8 cellular contexts compared by ENCODE assay signal in genomic region chr17:79840204-79840988, GRCh38. TPM values are rescaled to one million over a fixed set of nuclear protein-coding genes. Genes with fewer than 3 reads are reported as not detected.
DNase-seq lines count a peak whose midpoint lies in the region; ATAC-seq and TF ChIP-seq lines count a peak whose summit lies in the region.

No MANE protein-coding gene starts in this region.

- no peak overlapping the region for H3K27ac ChIP-seq in SK-N-SH (ENCODE audit: low read depth in 2 of 2, low read length in 1 of 2)
- H3K27ac ChIP-seq in effector memory CD4-positive, alpha-beta T cell (ENCODE audit: insufficient read depth, low read length, poor library complexity, severe bottlenecking), result no peak overlapping the region

- H3K9me2 ChIP-seq in SK-N-SH, result no peaks in the 10 kb centered on the region

- peak; percentile 44 for TF ChIP-seq RAD21 in SK-N-SH (IDR thresholded peaks at IDR 0.05; ENCODE audit: low read length)

- TF ChIP-seq CTCF in SK-N-SH (IDR thresholded peaks at IDR 0.05), result peak; percentile 59

- TF ChIP-seq EP300 in SK-N-SH (IDR thresholded peaks at IDR 0.05; ENCODE audit: borderline replicate concordance in 1 of 2, low read depth in 1 of 2, low read length in 1 of 2), result no peak

- H4K20me1 ChIP-seq in SK-N-SH (ENCODE audit: insufficient read depth), result peaks cover 30% of the 10 kb centered on the region

- peaks cover 27% of the 10 kb centered on the region for H3K79me2 ChIP-seq in SK-N-SH (ENCODE audit: insufficient read depth)

- H3K9me3 ChIP-seq in SK-N-SH, result no peaks in the 10 kb centered on the region
- H3K9me3 ChIP-seq in effector memory CD4-positive, alpha-beta T cell (ENCODE audit: control insufficient read depth, low read length), result no peaks in the 10 kb centered on the region

- peaks cover 26 to 69% of the 10 kb centered on the region in 2 experiments for H3K4me1 ChIP-seq in SK-N-SH (ENCODE audit: control insufficient read depth in 1 of 2, insufficient read depth in 2 of 2, low read depth in 1 of 2, low read length in 1 of 2)
- H3K4me1 ChIP-seq in effector memory CD4-positive, alpha-beta T cell (ENCODE audit: control insufficient read depth, insufficient read depth, low read length, poor library complexity, severe bottlenecking), result peaks cover 78% of the 10 kb centered on the region

- ATAC-seq in GM19455 (IDR thresholded peaks at IDR 0.05; ENCODE audit: unreplicated experiment), result no peak

- H3K4me2 ChIP-seq in SK-N-SH, result peak overlapping the region; percentile 85

- H2AFZ ChIP-seq in SK-N-SH (ENCODE audit: low read depth), result peak overlapping the region; percentile 93; the same call in 1 of the 2 replicates

- POLR2A ChIA-PET in SK-N-SH (lab: Yijun Ruan, JAX), result interaction anchor here (0.8 to 6.1 kb wide), 8 partner anchors 14 to 97 kb away, joined by 3 to 93 read pairs (median 4); partner anchors contain the start of gene CBX2

- H3K27me3 ChIP-seq in SK-N-SH (ENCODE audit: insufficient read depth), result peaks cover 39% of the 10 kb centered on the region
- peaks cover 44% of the 10 kb centered on the region for H3K27me3 ChIP-seq in effector memory CD4-positive, alpha-beta T cell (replicated peaks; ENCODE audit: control insufficient read depth, insufficient read depth, low read length, poor library complexity, severe bottlenecking)

- H3K4me3 ChIP-seq in SK-N-SH (ENCODE audit: low read depth in 2 of 2, low read length in 1 of 2), result peak overlapping the region; percentile 51 to 68
- H3K4me3 ChIP-seq in effector memory CD4-positive, alpha-beta T cell (ENCODE audit: insufficient read depth, low read depth, low read length, poor library complexity, severe bottlenecking), result peak overlapping the region; percentile 37

- CTCF ChIA-PET in SK-N-SH (lab: Yijun Ruan, JAX), result interaction anchor here (0.6 to 13.1 kb wide), 50 partner anchors 9 to 900 kb away, joined by 3 to 274 read pairs (median 7); partner anchors contain the start of genes CBX2, CBX8 and LGALS3BP

- H3F3A ChIP-seq in SK-N-SH (replicated peaks; ENCODE audit: insufficient read depth), result peaks cover 38% of the 10 kb centered on the region

- no peak overlapping the region for H3K9ac ChIP-seq in SK-N-SH

- peaks cover 7 to 9% of the 10 kb centered on the region in 2 experiments for H3K36me3 ChIP-seq in SK-N-SH (replicated peaks in 1 of 2; ENCODE audit: control insufficient read depth in 1 of 2, insufficient read depth in 2 of 2, low read length in 1 of 2)
- peaks cover 3% of the 10 kb centered on the region for H3K36me3 ChIP-seq in effector memory CD4-positive, alpha-beta T cell (ENCODE audit: control insufficient read depth, insufficient read depth, low read length)

- WGBS in SK-N-SH (ENCODE audit: low lambda C conversion rate), result 10% methylated on average over 62 of the region's 78 CpGs

- DNase-seq in DMS53 (lab: John Stamatoyannopoulos, UW) (peak; percentile 73), DMS53 treated with DMSO at 0.1 percent for 48 hours (lab: John Stamatoyannopoulos, UW; ENCODE audit: unreplicated experiment) (no peak), SK-N-SH (peak; percentile 85), myocyte (ENCODE audit: low read depth) (peak; percentile 22), activated gamma-delta T cell (lab: John Stamatoyannopoulos, UW) (no peak), kidney glomerular epithelial cell (lab: John Stamatoyannopoulos, UW) (no peak)
- DNase-seq in effector memory CD4-positive, alpha-beta T cell, result no peak

TF ChIP-seq in SK-N-SH, 30 proteins besides CTCF, POLR2A, EP300 and RAD21:
- TF ChIP-seq POLR2AphosphoS5 (IDR thresholded peaks at IDR 0.05; ENCODE audit: low read depth, low read length) (no peak), TCF12 (IDR thresholded peaks at IDR 0.05) (no peak), SMC3 (IDR thresholded peaks at IDR 0.05; ENCODE audit: low read depth, low read length) (peak; percentile 30; the same call in 1 of the 2 replicates), ELF1 (IDR thresholded peaks at IDR 0.05) (no peak), YY1 (IDR thresholded peaks at IDR 0.05; ENCODE audit: low read depth) (no peak)
- TF ChIP-seq, protein P1, sequence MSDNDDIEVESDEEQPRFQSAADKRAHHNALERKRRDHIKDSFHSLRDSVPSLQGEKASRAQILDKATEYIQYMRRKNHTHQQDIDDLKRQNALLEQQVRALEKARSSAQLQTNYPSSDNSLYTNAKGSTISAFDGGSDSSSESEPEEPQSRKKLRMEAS (IDR thresholded peaks at IDR 0.05; ENCODE audit: low read depth), result peak; percentile 69
- TF ChIP-seq, protein P2, sequence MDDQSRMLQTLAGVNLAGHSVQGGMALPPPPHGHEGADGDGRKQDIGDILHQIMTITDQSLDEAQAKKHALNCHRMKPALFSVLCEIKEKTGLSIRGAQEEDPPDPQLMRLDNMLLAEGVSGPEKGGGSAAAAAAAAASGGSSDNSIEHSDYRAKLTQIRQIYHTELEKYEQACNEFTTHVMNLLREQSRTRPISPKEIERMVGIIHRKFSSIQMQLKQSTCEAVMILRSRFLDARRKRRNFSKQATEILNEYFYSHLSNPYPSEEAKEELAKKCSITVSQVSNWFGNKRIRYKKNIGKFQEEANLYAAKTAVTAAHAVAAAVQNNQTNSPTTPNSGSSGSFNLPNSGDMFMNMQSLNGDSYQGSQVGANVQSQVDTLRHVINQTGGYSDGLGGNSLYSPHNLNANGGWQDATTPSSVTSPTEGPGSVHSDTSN (IDR thresholded peaks at IDR 0.05), result no peak
TF ChIP-seq in SK-N-SH: peak in this region for 2.

RNA-seq across cellular contexts. Expression of gene CBX4, which starts 1.2 kb away (rescaled TPM):
- polyA plus RNA-seq in SK-N-SH (2012; rRNA removed), result 16.6 and 21.9 TPM in 2 replicates
- 11.0 and 13.2 TPM in 2 replicates for polyA plus RNA-seq in SK-N-SH (2012; cell fraction: cytosol; rRNA removed)
- polyA plus RNA-seq in SK-N-SH (2012; cell fraction: nucleus; rRNA removed), result 23.6 and 29.2 TPM in 2 replicates
- 14.1 and 16.8 TPM in 2 replicates for total RNA-seq in myocyte
- polyA plus RNA-seq in myocyte (2012), result 14.1 TPM

RNA-seq across cellular contexts. Expression of gene CBX8, which starts 43.5 kb away (rescaled TPM):
- polyA plus RNA-seq in SK-N-SH (2012; rRNA removed), result 2.1 and 2.9 TPM in 2 replicates
- 2.0 and 2.8 TPM in 2 replicates for polyA plus RNA-seq in SK-N-SH (2012; cell fraction: cytosol; rRNA removed)
- polyA plus RNA-seq in SK-N-SH (2012; cell fraction: nucleus; rRNA removed), result 6.1 and 6.5 TPM in 2 replicates
- 5.3 TPM in 2 replicates for total RNA-seq in myocyte
- 5.5 TPM for polyA plus RNA-seq in myocyte (2012)

Comparison
In these comparisons a context has a peak if more than half of its experiments do, and no peak if none do; other contexts are left out.
1. DNase-seq: peak in DMS53 (single experiment), SK-N-SH (single experiment) and myocyte (single experiment); none in DMS53 treated with DMSO at 0.1 percent for 48 hours (single experiment), effector memory CD4-positive, alpha-beta T cell (0 of 3), activated gamma-delta T cell (single experiment) and kidney glomerular epithelial cell (single experiment).